17 cellular contexts compared by ENCODE assay signal in the genomic region with DNA sequence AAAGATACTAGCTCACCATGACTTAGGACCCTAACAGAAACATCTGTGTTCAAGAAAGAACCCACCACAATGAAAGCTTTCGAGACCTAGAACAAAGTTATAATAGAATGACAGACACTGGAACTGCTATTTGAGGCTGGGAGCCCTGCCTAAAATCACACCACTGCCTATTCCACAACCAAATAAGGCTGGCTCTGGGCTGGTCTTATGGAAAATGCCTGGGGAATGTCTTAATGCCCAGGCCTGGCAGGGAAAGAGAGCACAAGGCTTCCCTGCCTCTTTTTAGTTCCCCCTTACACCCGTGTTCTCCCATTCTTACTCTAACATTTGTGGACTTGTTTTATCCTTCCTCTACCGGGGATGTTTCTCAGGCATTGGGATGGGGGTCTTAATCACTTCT. TPM values are rescaled to one million over a fixed set of nuclear protein-coding genes. Genes with fewer than 3 reads are reported as not detected.
DNase-seq lines count a peak whose midpoint lies in the region; ATAC-seq and TF ChIP-seq lines count a peak whose summit lies in the region.
"Had no signal": no experiment of that assay in that cellular context is flagged by ENCODE, and none has a peak within 500 bp of the region (broad histone marks: within the 10 kb centered on the region; RNA-seq: fewer than 3 reads in every experiment).

No MANE protein-coding gene starts in this region.

- H3K27me3 ChIP-seq in ascending aorta (no peaks in the 10 kb centered on the region), hepatocyte (peaks cover 2% of the 10 kb centered on the region), stomach smooth muscle (ENCODE audit: control insufficient read depth in 1 of 2, insufficient read depth in 2 of 2, low read length in 2 of 2) (no peaks in the 10 kb centered on the region)

- CTCF ChIA-PET in GM10248 (lab: Yijun Ruan, JAX): interaction anchor here (0.6 to 0.7 kb wide), 2 partner anchors 8 to 29 kb away, joined by 3 to 4 read pairs; no protein-coding TSS in a partner anchor

- no peak overlapping the region for H3K4me3 ChIP-seq in ascending aorta
- no peak overlapping the region for H3K4me3 ChIP-seq in hepatocyte
- peak overlapping the region in 1 of 2 donors; percentile 24 for H3K4me3 ChIP-seq in stomach smooth muscle (ENCODE audit: low read length in 2 of 2)
- H3K4me3 ChIP-seq: GM12878 had no signal

- intact Hi-C loops in ascending aorta (cut with DNase I): loop anchor here (5.0 kb wide), 1 partner anchor 454 kb away; a partner anchor contains a TSS

- H2AFZ ChIP-seq in hepatocyte: no peak overlapping the region

- H3K27ac ChIP-seq in ascending aorta (peak overlapping the region; percentile 66 to 86), hepatocyte (peak overlapping the region; percentile 16), stomach smooth muscle (ENCODE audit: low read length) (peak overlapping the region; percentile 97)

- H3K9me2 ChIP-seq in hepatocyte (replicated peaks; ENCODE audit: insufficient read depth): no peaks in the 10 kb centered on the region

- POLR2A ChIA-PET in GM10248 (lab: Yijun Ruan, JAX): no interaction called here

- H3K36me3 ChIP-seq in ascending aorta (no peaks in the 10 kb centered on the region), hepatocyte (replicated peaks; ENCODE audit: insufficient read depth, low read depth) (no peaks in the 10 kb centered on the region), stomach smooth muscle (ENCODE audit: control insufficient read depth in 2 of 2, insufficient read depth in 2 of 2, low read length in 2 of 2) (no peaks in the 10 kb centered on the region)

- H3K4me1 ChIP-seq in ascending aorta: peaks cover 6 to 16% of the 10 kb centered on the region in 2 donors
- peaks cover 5% of the 10 kb centered on the region for H3K4me1 ChIP-seq in hepatocyte (ENCODE audit: insufficient read depth)
- peaks cover 42% of the 10 kb centered on the region for H3K4me1 ChIP-seq in stomach smooth muscle (ENCODE audit: control insufficient read depth, insufficient read depth, low read length)

- ATAC-seq in GM21360 (IDR thresholded peaks at IDR 0.05; ENCODE audit: unreplicated experiment): no peak
- ATAC-seq: GM12878 had no signal

- H3K9ac ChIP-seq in stomach smooth muscle (ENCODE audit: low read length in 2 of 2): peak overlapping the region; percentile 57 to 71

- 76% methylated on average over 3 of the region's 3 CpGs for WGBS in hepatocyte (ENCODE audit: low lambda C conversion rate, missing lambda C conversion rate)

- H3K9me3 ChIP-seq in ascending aorta (no peaks in the 10 kb centered on the region), hepatocyte (ENCODE audit: low read depth) (no peaks in the 10 kb centered on the region), stomach smooth muscle (ENCODE audit: control insufficient read depth in 2 of 2, low read length in 2 of 2) (no peaks in the 10 kb centered on the region)

- no peaks in the 10 kb centered on the region for H4K20me1 ChIP-seq in hepatocyte (ENCODE audit: insufficient read depth, poor library complexity, severe bottlenecking)

- H3K79me2 ChIP-seq in hepatocyte: no peaks in the 10 kb centered on the region

- TF ChIP-seq CTCF in ascending aorta (IDR thresholded peaks at IDR 0.05): no peak
- TF ChIP-seq CTCF in hepatocyte (IDR thresholded peaks at IDR 0.05; ENCODE audit: poor library complexity): no peak
- TF ChIP-seq CTCF in GM10248 (IDR thresholded peaks at IDR 0.05; ENCODE audit: control extremely low read depth, extremely low read depth, low read depth, missing control alignments): no peak

- DNase-seq in AG20443 (ENCODE audit: low spot score) (peak; percentile 20), ascending aorta (ENCODE audit: low spot score in 2 of 2) (peak in 1 of 2 donors; percentile 85), hepatocyte (ENCODE audit: low spot score) (no peak), GM10248 (ENCODE audit: extremely low spot score) (no peak), pons (ENCODE audit: low spot score) (no peak)
- DNase-seq in activated effector memory CD4-positive, alpha-beta T cell treated with anti-CD3 and anti-CD28 coated beads, Interleukin-2, amount 50 U/mL, for 16 hours: no peak
- DNase-seq: COR-L47, MM.1S, NCI-H1105 treated with DMSO at 0.1 percent for 48 hours, NCI-H187 treated with DMSO at 0.1 percent for 48 hours, NCI-H2171 treated with DMSO at 0.1 percent for 48 hours, NCI-H510A, NCI-H82 had no signal

- no peak overlapping the region for H3K4me2 ChIP-seq in hepatocyte

RNA-seq across cellular contexts. Expression of a gene that starts 5.6 kb away (rescaled TPM):
- total RNA-seq in ascending aorta (2.0 TPM), hepatocyte (3.2 and 5.7 TPM in 2 replicates)
- polyA plus RNA-seq in hepatocyte: 2.2 and 3.7 TPM in 2 replicates
- total RNA-seq: GM12878 had no signal
- polyA plus RNA-seq: CD14-positive monocyte had no signal

RNA-seq across cellular contexts. Expression of a gene that starts 51.6 kb away (rescaled TPM):
- total RNA-seq in ascending aorta (0.32 TPM), hepatocyte (0.08 and 0.20 TPM in 2 replicates)
- 0.39 TPM in 1 of 2 replicates, not detected in the other for polyA plus RNA-seq in hepatocyte

Comparison
In these comparisons a context has a peak if more than half of its experiments do, and no peak if none do; other contexts are left out.
1. H3K27ac ChIP-seq: peak in every context shown above with its lines; median percentile 97 in stomach smooth muscle; 76 in ascending aorta; 16 in hepatocyte.